8 cellular contexts compared by ENCODE assay signal in the genomic region with DNA sequence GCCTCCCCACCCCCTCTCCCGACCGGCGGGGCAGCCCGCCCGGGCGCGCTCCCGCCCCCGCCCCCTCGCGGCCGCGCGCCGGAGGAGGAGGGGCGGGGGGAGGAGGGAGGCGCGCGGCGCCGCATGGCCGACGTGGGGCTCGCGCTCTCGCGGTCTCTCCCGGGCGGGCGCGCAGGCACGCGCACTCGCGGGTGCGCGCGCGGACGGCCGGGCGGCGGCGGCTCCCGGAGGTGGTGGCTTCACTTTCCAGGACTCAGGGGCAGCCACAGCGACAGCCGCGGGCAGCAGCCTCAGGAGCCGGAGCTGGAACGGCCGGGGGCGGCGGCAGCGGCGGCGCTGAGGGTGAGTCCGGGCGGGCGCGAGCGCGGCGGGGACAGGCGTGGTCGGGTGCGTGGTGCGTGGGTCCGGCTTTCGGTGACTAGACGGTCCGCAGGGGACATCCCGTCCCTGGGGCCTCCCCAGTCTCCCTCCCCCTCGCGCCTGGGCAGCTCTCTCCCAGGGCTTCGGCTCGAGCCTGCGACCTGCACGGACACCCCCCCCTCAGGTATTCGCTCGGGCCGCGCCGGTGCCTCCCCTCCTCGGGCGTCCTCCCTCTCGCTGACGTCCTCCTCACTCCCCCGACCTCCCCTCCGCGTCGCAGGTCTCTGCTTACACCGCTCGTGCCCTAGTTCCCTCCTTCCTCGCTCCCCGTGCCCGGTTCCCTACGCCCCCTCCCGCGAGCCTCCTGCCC. TPM values are rescaled to one million over a fixed set of nuclear protein-coding genes. Genes with fewer than 3 reads are reported as not detected.
DNase-seq lines count a peak whose midpoint lies in the region; ATAC-seq lines count a peak whose summit lies in the region.

UBE2E2 (plus strand) TSS at position 407 of the 730 bp plus-strand sequence.

- CTCF ChIA-PET in activated CD4-positive, alpha-beta T cell treated with anti-CD3 and anti-CD28 coated beads for 36 hours (lab: Charles Lee), result no interaction called here

- H3K27me3 Mint-ChIP-seq in activated CD4-positive, alpha-beta T cell treated with anti-CD3 and anti-CD28 coated beads for 36 hours, result peaks cover 11% of the 10 kb centered on the region

- ATAC-seq in HG02642 (IDR thresholded peaks at IDR 0.05; ENCODE audit: poor library complexity, unreplicated experiment), result peak; percentile 76
- peak; percentile 62 for ATAC-seq in activated CD4-positive, alpha-beta T cell treated with anti-CD3 and anti-CD28 coated beads for 36 hours
- ATAC-seq in left lobe of liver, result peak; percentile 93

- H3K9me3 Mint-ChIP-seq in activated CD4-positive, alpha-beta T cell treated with anti-CD3 and anti-CD28 coated beads for 36 hours (ENCODE audit: low read depth), result no peaks in the 10 kb centered on the region

- POLR2A ChIA-PET in activated CD4-positive, alpha-beta T cell treated with anti-CD3 and anti-CD28 coated beads for 36 hours (lab: Charles Lee), result no interaction called here

- peak within 1 kb of the TSS; percentile 83 for H3K4me3 Mint-ChIP-seq in activated CD4-positive, alpha-beta T cell treated with anti-CD3 and anti-CD28 coated beads for 36 hours

- peak; percentile 74 for DNase-seq in DMS53 (lab: John Stamatoyannopoulos, UW)
- no peak for DNase-seq in DMS53 treated with DMSO at 0.1 percent for 48 hours (lab: John Stamatoyannopoulos, UW; ENCODE audit: unreplicated experiment)
- DNase-seq in NCI-H1105 treated with DMSO at 0.1 percent for 48 hours (lab: John Stamatoyannopoulos, UW), result peak; percentile 35
- peak; percentile 78 for DNase-seq in activated CD4-positive, alpha-beta T cell treated with anti-CD3 and anti-CD28 coated beads for 36 hours
- peak; percentile 82 for DNase-seq in dermis blood vessel endothelial cell
- peak; percentile 85 for DNase-seq in left lobe of liver (ENCODE audit: low spot score)
- peak; percentile 60 to 68 for DNase-seq in stimulated activated CD4-positive, alpha-beta T cell treated with anti-CD3 and anti-CD28 coated beads, Interleukin-2, amount 100 ng/mL, for 24 hours

- H3K27ac Mint-ChIP-seq in activated CD4-positive, alpha-beta T cell treated with anti-CD3 and anti-CD28 coated beads for 36 hours, result peak within 1 kb of the TSS; percentile 76

- H3K36me3 Mint-ChIP-seq in activated CD4-positive, alpha-beta T cell treated with anti-CD3 and anti-CD28 coated beads for 36 hours (ENCODE audit: low read depth), result no peaks in the 10 kb centered on the region

- H3K4me1 Mint-ChIP-seq in activated CD4-positive, alpha-beta T cell treated with anti-CD3 and anti-CD28 coated beads for 36 hours, result peaks cover 23% of the 10 kb centered on the region

- intact Hi-C loops in activated CD4-positive, alpha-beta T cell treated with anti-CD3 and anti-CD28 coated beads for 36 hours (cut with DNase I, micrococcal nuclease), result loop anchor here (1.0 to 10.0 kb wide), 6 partner anchors 234 to 742 kb away; partner anchors contain the start of genes NR1D2 (in 2 of the 2), UBE2E1 (in 2 of the 2), NKIRAS1 (in 1 of the 2) and RPL15 (in 1 of the 2)

RNA-seq across cellular contexts. Expression of gene UBE2E2, which starts in this region (rescaled TPM):
- total RNA-seq in activated CD4-positive, alpha-beta T cell treated with anti-CD3 and anti-CD28 coated beads for 36 hours, result 10 to 100 TPM; 13.5 to 18.2 TPM
- total RNA-seq in dermis blood vessel endothelial cell (28.0 and 32.2 TPM in 2 replicates), left lobe of liver (14.4 TPM)
